In genomic region chr22:38444783-38445182, GRCh38 we compare ENCODE assay signal across 20 cellular contexts. TPM values are rescaled to one million over a fixed set of nuclear protein-coding genes. Genes with fewer than 3 reads are reported as not detected.
DNase-seq lines count a peak whose midpoint lies in the region; ATAC-seq, FAIRE-seq and TF ChIP-seq lines count a peak whose summit lies in the region.
"Had no signal": no experiment of that assay in that cellular context is flagged by ENCODE, and none has a peak within 500 bp of the region (broad histone marks: within the 10 kb centered on the region; RNA-seq: fewer than 3 reads in every experiment).

No MANE protein-coding gene starts in this region.

- H2AFZ ChIP-seq in H1 (ENCODE audit: low read length) (no peak overlapping the region), trophoblast cell (ENCODE audit: insufficient read depth, low read length, poor library complexity) (no peak overlapping the region)
- H2AFZ ChIP-seq: GM23338 had no signal

- no peak overlapping the region for H3K56ac ChIP-seq in H1 (replicated peaks; ENCODE audit: insufficient read length, low read depth, low read length)

- H2BK15ac ChIP-seq in H1 (ENCODE audit: low read length): no peak overlapping the region

- no peak overlapping the region for H2BK20ac ChIP-seq in H1 (ENCODE audit: low read length)

- DNase-seq in left ventricle myocardium inferior (no peak), Right ventricle myocardium superior (no peak), H1 (ENCODE audit: low read depth in 1 of 2, low spot score in 2 of 2) (no peak), trophoblast cell (no peak), right lobe of liver (no peak), HPDE6-E6E7 (ENCODE audit: extremely low spot score) (no peak)
- DNase-seq in activated naive CD4-positive, alpha-beta T cell treated with anti-CD3 and anti-CD28 coated beads, Interleukin-2, amount 50 U/mL, for 72 hours (ENCODE audit: low spot score in 2 of 2): no peak
- DNase-seq: 8988T; AML-193; C1 segment of cervical spinal cord; Calu3; CD4-positive, alpha-beta T cell; DMS79; HFFc6 had no signal

- CTCF ChIA-PET in H1 (lab: Charles Lee; ENCODE audit: partially characterized antibody): interaction anchor here (1.2 to 7.4 kb wide), 2 partner anchors 8 to 10 kb away, joined by 5 to 78 read pairs; no protein-coding TSS in a partner anchor

- H3K14ac ChIP-seq in H1 (ENCODE audit: insufficient read length): no peak overlapping the region
- no peak overlapping the region for H3K14ac ChIP-seq in trophoblast cell (ENCODE audit: low read length)

- H2BK12ac ChIP-seq in H1 (ENCODE audit: low read depth, low read length) (no peak overlapping the region), trophoblast cell (ENCODE audit: low read length) (no peak overlapping the region)

- H3K27me3 ChIP-seq in left ventricle myocardium inferior (ENCODE audit: low read depth) (peaks cover 78% of the 10 kb centered on the region), H1 (replicated peaks in 1 of 4; ENCODE audit: control insufficient read depth in 3 of 4, extremely low read depth in 1 of 4, insufficient read depth in 3 of 4, low read length in 3 of 4) (no peaks in the 10 kb centered on the region), trophoblast cell (ENCODE audit: insufficient read depth, low read length) (no peaks in the 10 kb centered on the region), right lobe of liver (no peaks in the 10 kb centered on the region)

- H3K9me3 Mint-ChIP-seq in activated naive CD4-positive, alpha-beta T cell treated with anti-CD3 and anti-CD28 coated beads, Interleukin-2, amount 50 U/mL, for 72 hours: no peaks in the 10 kb centered on the region
- H3K9me3 Mint-ChIP-seq: CD4-positive, alpha-beta T cell; GM23338; HFFc6 had no signal

- TF ChIP-seq CTCF in left ventricle myocardium inferior (IDR thresholded peaks at IDR 0.05; ENCODE audit: borderline replicate concordance): no peak
- no peak for TF ChIP-seq CTCF in H1 (IDR thresholded peaks at IDR 0.05; ENCODE audit: control extremely low read depth in 1 of 3, insufficient read depth in 1 of 3, low read depth in 1 of 3, low read length in 3 of 3)
- TF ChIP-seq CTCF in right lobe of liver (IDR thresholded peaks at IDR 0.05): no peak

- H4K20me1 ChIP-seq in H1 (replicated peaks in 1 of 2; ENCODE audit: control insufficient read depth in 1 of 2, insufficient read depth in 2 of 2, low read length in 2 of 2): peaks cover 0 to 4% of the 10 kb centered on the region in 2 experiments

- no peak for FAIRE-seq in H1 (lab: Jason Lieb, UNC)
- FAIRE-seq: GM12878, GM18507, HepG2, HTR-8/SVneo had no signal

- H3K27ac ChIP-seq in left ventricle myocardium inferior (replicated peaks): peak overlapping the region; percentile 92
- H3K27ac ChIP-seq in H1 (ENCODE audit: low read depth, low read length): no peak overlapping the region
- H3K27ac ChIP-seq in trophoblast cell (ENCODE audit: low read depth, low read length): no peak overlapping the region
- no peak overlapping the region for H3K27ac ChIP-seq in right lobe of liver

- no peak overlapping the region for H2BK120ac ChIP-seq in H1 (replicated peaks; ENCODE audit: low read depth, low read length)
- H2BK120ac ChIP-seq in trophoblast cell (ENCODE audit: insufficient read depth, low read length, poor library complexity): no peak overlapping the region

- no peak overlapping the region for H3K18ac ChIP-seq in H1 (ENCODE audit: extremely low read depth, low read length)
- H3K18ac ChIP-seq in trophoblast cell (ENCODE audit: low read length): no peak overlapping the region

- peak overlapping the region in 1 of 2 donors; percentile 18 for H3K27ac Mint-ChIP-seq in activated naive CD4-positive, alpha-beta T cell treated with anti-CD3 and anti-CD28 coated beads, Interleukin-2, amount 50 U/mL, for 72 hours
- H3K27ac Mint-ChIP-seq: CD4-positive, alpha-beta T cell; GM23338; HFFc6 had no signal

- H3K23ac ChIP-seq in H1 (ENCODE audit: insufficient read length) (no peak overlapping the region), trophoblast cell (ENCODE audit: low read length) (no peak overlapping the region)

- POLR2A ChIA-PET in H1 (lab: Charles Lee; ENCODE audit: partially characterized antibody): interaction anchor here (1.5 to 3.3 kb wide), 4 partner anchors 8 to 47 kb away, joined by 3 to 11 read pairs (median 4); no protein-coding TSS in a partner anchor

- H3K4me1 ChIP-seq in left ventricle myocardium inferior (peaks cover 59% of the 10 kb centered on the region), H1 (replicated peaks in 1 of 4; ENCODE audit: control insufficient read depth in 3 of 4, insufficient read depth in 4 of 4, low read length in 3 of 4) (no peaks in the 10 kb centered on the region; a peak in 1 of 7 replicates), trophoblast cell (ENCODE audit: control insufficient read depth in 1 of 2, insufficient read depth in 2 of 2, low read length in 2 of 2) (no peaks in the 10 kb centered on the region), right lobe of liver (no peaks in the 10 kb centered on the region)

- intact Hi-C loops in left ventricle myocardium inferior (cut with micrococcal nuclease): no loop called here
- intact Hi-C loops in Right ventricle myocardium superior (cut with DNase I): no loop called here
- intact Hi-C loops in right lobe of liver (cut with DNase I): no loop called here

- TF ChIP-seq EP300 in H1 (IDR thresholded peaks at IDR 0.05; ENCODE audit: borderline replicate concordance in 1 of 2, low read depth in 2 of 2, low read length in 2 of 2): no peak

- no peak overlapping the region for H4K5ac ChIP-seq in H1 (ENCODE audit: insufficient read length, low read depth, low read length)

- no peak overlapping the region for H4K12ac ChIP-seq in trophoblast cell (ENCODE audit: low read depth, low read length)

- ATAC-seq in Right ventricle myocardium superior (ENCODE audit: poor library complexity): no peak
- no peak for ATAC-seq in activated naive CD4-positive, alpha-beta T cell treated with anti-CD3 and anti-CD28 coated beads, Interleukin-2, amount 50 U/mL, for 72 hours
- ATAC-seq in right lobe of liver: no peak
- ATAC-seq: GM12878, GM23338 had no signal

- H3K79me2 ChIP-seq in H1 (ENCODE audit: control insufficient read depth in 1 of 2, insufficient read depth in 2 of 2, low read length in 2 of 2) (no peaks in the 10 kb centered on the region), trophoblast cell (ENCODE audit: control insufficient read depth, insufficient read depth, low read length, poor library complexity) (no peaks in the 10 kb centered on the region)

- H4K91ac ChIP-seq in H1 (replicated peaks; ENCODE audit: insufficient read length, low read length): no peak overlapping the region
- no peak overlapping the region for H4K91ac ChIP-seq in trophoblast cell (ENCODE audit: low read depth, low read length)

- H3K4me2 ChIP-seq in H1 (ENCODE audit: insufficient read depth in 1 of 2, low read depth in 2 of 2, low read length in 2 of 2): no peak overlapping the region
- no peak overlapping the region for H3K4me2 ChIP-seq in trophoblast cell (ENCODE audit: low read length)
- H3K4me2 ChIP-seq: GM23338 had no signal

- H4K8ac ChIP-seq in H1 (ENCODE audit: extremely low read depth, insufficient read depth, low read length): no peak overlapping the region
- H4K8ac ChIP-seq in trophoblast cell (ENCODE audit: low read depth, low read length): no peak overlapping the region

- peak overlapping the region; percentile 25 for H3K4ac ChIP-seq in H1 (replicated peaks; ENCODE audit: insufficient read length, low read depth, low read length)
- no peak overlapping the region for H3K4ac ChIP-seq in trophoblast cell (ENCODE audit: low read depth, low read length)

- no peak for TF ChIP-seq POLR2A in H1 (IDR thresholded peaks at IDR 0.05; ENCODE audit: control extremely low read depth in 1 of 2, low read depth in 2 of 2, low read length in 2 of 2)
- no peak for TF ChIP-seq POLR2A in right lobe of liver (IDR thresholded peaks at IDR 0.05)

- H3K36me3 ChIP-seq in left ventricle myocardium inferior: no peaks in the 10 kb centered on the region
- H3K36me3 ChIP-seq in H1 (ENCODE audit: control insufficient read depth in 2 of 4, insufficient read depth in 4 of 4, low read length in 3 of 4): no peaks in the 10 kb centered on the region
- no peaks in the 10 kb centered on the region for H3K36me3 ChIP-seq in trophoblast cell (ENCODE audit: control insufficient read depth in 1 of 2, insufficient read depth in 2 of 2, low read length in 2 of 2)
- no peaks in the 10 kb centered on the region for H3K36me3 ChIP-seq in right lobe of liver
- H3K36me3 ChIP-seq: HAP-1 had no signal

- H2BK5ac ChIP-seq in H1 (ENCODE audit: low read depth, low read length) (no peak overlapping the region), trophoblast cell (ENCODE audit: low read depth, low read length, poor library complexity) (no peak overlapping the region)

- H2AK5ac ChIP-seq in H1 (ENCODE audit: low read depth, low read length) (no peak overlapping the region), trophoblast cell (ENCODE audit: low read length) (no peak overlapping the region)

- H3K9me3 ChIP-seq in left ventricle myocardium inferior (replicated peaks) (no peaks in the 10 kb centered on the region), H1 (ENCODE audit: insufficient read depth in 2 of 2, low read depth in 1 of 2, low read length in 1 of 2) (no peaks in the 10 kb centered on the region), trophoblast cell (ENCODE audit: insufficient read depth, low read depth, low read length) (peaks cover 5% of the 10 kb centered on the region), right lobe of liver (no peaks in the 10 kb centered on the region)
- H3K9me3 ChIP-seq: HAP-1 had no signal

- WGBS in H1 (ENCODE audit: extremely low coverage in 1 of 2, insufficient coverage in 1 of 2, insufficient read length in 1 of 2, insufficient replicate concordance in 2 of 2, low coverage in 1 of 2, low lambda C conversion rate in 2 of 2, missing lambda C conversion rate in 1 of 2), 2 experiments: 90% methylated on average over 10 of the region's 10 CpGs; no CpG with 5 or more reads in 1 of the 2 experiments
- WGBS in trophoblast cell (ENCODE audit: extremely low coverage, insufficient coverage, insufficient read length): no CpG with 5 or more reads among the region's 10 CpGs
- 85% methylated on average over 9 of the region's 10 CpGs for WGBS in right lobe of liver (ENCODE audit: insufficient coverage, low coverage, low lambda C conversion rate, missing lambda C conversion rate)

- H3K79me1 ChIP-seq in H1 (ENCODE audit: low read depth, low read length): no peaks in the 10 kb centered on the region
- no peaks in the 10 kb centered on the region for H3K79me1 ChIP-seq in trophoblast cell (ENCODE audit: low read length)

- H3K4me3 ChIP-seq in left ventricle myocardium inferior (no peak overlapping the region), H1 (ENCODE audit: extremely low read depth in 1 of 4, insufficient read depth in 2 of 4, low read depth in 3 of 4, low read length in 4 of 4) (no peak overlapping the region), trophoblast cell (ENCODE audit: low read depth, low read length) (peak overlapping the region; percentile 51), right lobe of liver (no peak overlapping the region)
- H3K4me3 ChIP-seq: GM12878, GM23338, HAP-1 had no signal

- TF ChIP-seq RAD21 in H1 (IDR thresholded peaks at IDR 0.05 in 1 of 2, conservative IDR thresholded peaks at IDR 0.05 in 1 of 2; ENCODE audit: low read depth in 2 of 2, low read length in 2 of 2): no peak

- H3K36me3 Mint-ChIP-seq in activated naive CD4-positive, alpha-beta T cell treated with anti-CD3 and anti-CD28 coated beads, Interleukin-2, amount 50 U/mL, for 72 hours: no peaks in the 10 kb centered on the region

- no peaks in the 10 kb centered on the region for H3K23me2 ChIP-seq in H1 (ENCODE audit: low read depth, low read length)

- H3K9ac ChIP-seq in H1 (replicated peaks in 1 of 4; ENCODE audit: extremely low read depth in 1 of 4, low read depth in 3 of 4, low read length in 3 of 4) (no peak overlapping the region), trophoblast cell (ENCODE audit: low read length) (no peak overlapping the region)

RNA-seq across cellular contexts. Expression of gene KCNJ4, which starts 10.2 kb away (rescaled TPM):
- total RNA-seq in left ventricle myocardium inferior (45.7 TPM), Right ventricle myocardium superior (16.6 TPM), right lobe of liver (not detected)
- 2.2 and 2.3 TPM in 2 replicates for total RNA-seq in H1 (2021; fragmentation: NEBNext Ultra II Directional; extraction: Animal tissue kit (Norgen Biotek cat#: 25700))
- 1.4 TPM in 2 replicates for polyA plus RNA-seq in H1 (2011; rRNA removed)
- polyA plus RNA-seq in H1 (2011; cell fraction: cytosol; rRNA removed): 1.3 TPM
- polyA plus RNA-seq in H1 (2011; cell fraction: nucleus; rRNA removed): 1.2 TPM
- polyA plus RNA-seq in H1 (2012, experiment 1 of 2): 1.0 to 3.7 TPM (median 2.6 TPM) in 4 replicates
- polyA plus RNA-seq in H1 (2012, experiment 2 of 2): 1.2 TPM
- 1.2 TPM for polyA plus RNA-seq in H1 (2013, experiment 1 of 2)
- 1.3 TPM for polyA plus RNA-seq in H1 (2013, experiment 2 of 2)
- 0.41 TPM in 2 replicates for polyA minus RNA-seq in H1 (2011; rRNA and poly(A)+ RNA removed)
- 1.8 TPM for polyA minus RNA-seq in H1 (2011; cell fraction: cytosol; rRNA and poly(A)+ RNA removed)
- not detected for polyA minus RNA-seq in H1 (2011; cell fraction: nucleus; rRNA and poly(A)+ RNA removed)
- 0.05 and 0.08 TPM in 2 replicates for polyA plus RNA-seq in trophoblast cell (2013)
- total RNA-seq in activated naive CD4-positive, alpha-beta T cell treated with anti-CD3 and anti-CD28 coated beads, Interleukin-2, amount 50 U/mL, for 72 hours: not detected
- total RNA-seq: Calu3; CD4-positive, alpha-beta T cell; GM12878; HepG2; HFFc6 had no signal
- polyA plus RNA-seq: GM12878, HepG2 had no signal

RNA-seq across cellular contexts. Expression of gene KDELR3, which starts 23.1 kb away (rescaled TPM):
- total RNA-seq in left ventricle myocardium inferior: 6.0 TPM
- total RNA-seq in Right ventricle myocardium superior: 3.1 TPM
- 7.8 and 7.9 TPM in 2 replicates for total RNA-seq in H1 (2021; fragmentation: NEBNext Ultra II Directional; extraction: Animal tissue kit (Norgen Biotek cat#: 25700))
- 8.0 and 13.0 TPM in 2 replicates for polyA plus RNA-seq in H1 (2011; rRNA removed)
- 7.9 TPM for polyA plus RNA-seq in H1 (2011; cell fraction: cytosol; rRNA removed)
- polyA plus RNA-seq in H1 (2011; cell fraction: nucleus; rRNA removed): 4.4 TPM
- polyA plus RNA-seq in H1 (2012, experiment 1 of 2): 6.7 to 7.7 TPM (median 7.3 TPM) in 4 replicates
- polyA plus RNA-seq in H1 (2012, experiment 2 of 2): 4.7 TPM
- polyA plus RNA-seq in H1 (2013, experiment 1 of 2): 14.5 TPM
- polyA plus RNA-seq in H1 (2013, experiment 2 of 2): 19.3 TPM
- 7.5 and 13.4 TPM in 2 replicates for polyA minus RNA-seq in H1 (2011; rRNA and poly(A)+ RNA removed)
- polyA minus RNA-seq in H1 (2011; cell fraction: cytosol; rRNA and poly(A)+ RNA removed): 3.1 TPM
- polyA minus RNA-seq in H1 (2011; cell fraction: nucleus; rRNA and poly(A)+ RNA removed): 4.7 TPM
- polyA plus RNA-seq in trophoblast cell (2013): 41.5 TPM in 2 replicates
- total RNA-seq in activated naive CD4-positive, alpha-beta T cell treated with anti-CD3 and anti-CD28 coated beads, Interleukin-2, amount 50 U/mL, for 72 hours: under 1 TPM; 0.59 to 0.89 TPM
- total RNA-seq in right lobe of liver: 10 to 100 TPM in 3 of 6 experiments, 1 to 10 TPM in 3; 2.4 to 53.8 (median 12.8) TPM
- total RNA-seq: CD4-positive, alpha-beta T cell had no signal
